15 cellular contexts compared by ENCODE assay signal in genomic region chr2:57981369-57981768, GRCh38.
DNase-seq lines count a peak whose midpoint lies in the region; ATAC-seq, FAIRE-seq and TF ChIP-seq lines count a peak whose summit lies in the region.
"Had no signal": no experiment of that assay in that cellular context is flagged by ENCODE, and none has a peak within 500 bp of the region (broad histone marks: within the 10 kb centered on the region; RNA-seq: fewer than 3 reads in every experiment).

No MANE protein-coding gene starts in this region.

- CTCF ChIA-PET in HCT116 (lab: Charles Lee) = no interaction called here

- H3K9me3 ChIP-seq in HCT116 (ENCODE audit: control insufficient read depth in 1 of 2, insufficient read depth in 1 of 2, low read depth in 1 of 2, low read length in 2 of 2) = no peaks in the 10 kb centered on the region
- H3K9me3 ChIP-seq: transverse colon had no signal

- no peaks in the 10 kb centered on the region for H3K9me2 ChIP-seq in HCT116 (ENCODE audit: insufficient read depth)

- no peaks in the 10 kb centered on the region for H3K79me2 ChIP-seq in HCT116 (ENCODE audit: insufficient read depth, low read length)

- ATAC-seq in HCT116 (no peak), HG03520 (IDR thresholded peaks at IDR 0.05; ENCODE audit: unreplicated experiment) (no peak)

- RAD21 ChIA-PET in HCT116 (lab: Charles Lee; ENCODE audit: low non-redundant PET in 1 of 2, low total read pairs in 2 of 2, uncharacterized antibody in 2 of 2, unreplicated experiment in 2 of 2) = no interaction called here

- TF ChIP-seq CTCF in HCT116 (IDR thresholded peaks at IDR 0.05 in 2 of 3, conservative IDR thresholded peaks at IDR 0.05 in 1 of 3; ENCODE audit: borderline replicate concordance in 1 of 3, insufficient read depth in 1 of 3, low read depth in 2 of 3, low read length in 2 of 3) (no peak), astrocyte of the cerebellum (IDR thresholded peaks at IDR 0.05; ENCODE audit: low read depth, low read length, missing control alignments) (no peak)

- no peak overlapping the region for H2AFZ ChIP-seq in HCT116 (ENCODE audit: low read depth, low read length, poor library complexity, severe bottlenecking)

- POLR2A ChIA-PET in HCT116 (lab: Charles Lee) = no interaction called here

- H3K4me1 ChIP-seq in HCT116 (ENCODE audit: control insufficient read depth in 1 of 2, insufficient read depth in 2 of 2, low read length in 2 of 2) = no peaks in the 10 kb centered on the region; a peak in 1 of 4 replicates
- H3K4me1 ChIP-seq: transverse colon had no signal

- peak; percentile 6 for DNase-seq in ACHN
- no peak for DNase-seq in HCT116 (ENCODE audit: low read depth, low spot score)
- DNase-seq in astrocyte of the cerebellum (ENCODE audit: low read depth) = peak; percentile 94
- DNase-seq in inferior parietal cortex (ENCODE audit: extremely low spot score) = peak; percentile 28
- DNase-seq in GM12892 (ENCODE audit: insufficient read length) = no peak
- DNase-seq in HPDE6-E6E7 (ENCODE audit: extremely low spot score) = no peak
- DNase-seq in NCI-H524 treated with DMSO at 0.1 percent for 48 hours (lab: John Stamatoyannopoulos, UW) = no peak
- DNase-seq: activated B cell treated with CpG ODN at 0.5 μM for 24 hours; GF-D8; KG1; NCI-H1930; NK-92 treated with Interleukin-12 subunit alpha and Interleukin-12 subunit beta, amount 100 ng/mL, for 24 hours; transverse colon had no signal

- BruUV-seq in HCT116 (replicated peaks; lab: Mats Ljungman, UMichigan) = no TSS peak

- in situ Hi-C loops in ACHN (cut with HindIII; ENCODE audit: low pct_ligation_motif_present, low pct_unique_long_range_greater_than_20kb, low sequenced_read_pairs) (no loop called here), astrocyte of the cerebellum (cut with HindIII; ENCODE audit: low sequenced_read_pairs) (no loop called here)

- TF ChIP-seq POLR2A in HCT116 (IDR thresholded peaks at IDR 0.05; ENCODE audit: borderline replicate concordance, extremely low read depth, insufficient read depth, insufficient read length) = no peak
- TF ChIP-seq POLR2A in GM12892 (IDR thresholded peaks at IDR 0.05; ENCODE audit: low read depth, low read length) = no peak

- intact Hi-C loops in HCT116 (cut with micrococcal nuclease) = no loop called here

- H3K4me2 ChIP-seq in HCT116 (ENCODE audit: low read length) = no peak overlapping the region

- no peaks in the 10 kb centered on the region for H3K27me3 ChIP-seq in HCT116 (ENCODE audit: insufficient read depth, low read length)
- H3K27me3 ChIP-seq: transverse colon had no signal

- no peaks in the 10 kb centered on the region for H3K36me3 ChIP-seq in HCT116 (ENCODE audit: control insufficient read depth in 1 of 2, insufficient read depth in 2 of 2, low read length in 2 of 2)
- H3K36me3 ChIP-seq: transverse colon had no signal

- H4K20me1 ChIP-seq in HCT116 (ENCODE audit: insufficient read depth) = no peaks in the 10 kb centered on the region

- H3K4me3 ChIP-seq in HCT116 (replicated peaks in 1 of 2; ENCODE audit: low read depth in 1 of 2, low read length in 2 of 2) (no peak overlapping the region), astrocyte of the cerebellum (ENCODE audit: low read depth, low read length) (no peak overlapping the region)
- H3K4me3 ChIP-seq: SK-N-MC, transverse colon had no signal

- no peak for TF ChIP-seq RAD21 in HCT116 (IDR thresholded peaks at IDR 0.05; ENCODE audit: low read depth)

- no peak for FAIRE-seq in GM12892 (lab: Jason Lieb, UNC)

- H3K9ac ChIP-seq in HCT116 (ENCODE audit: low read length) = no peak overlapping the region

- no peak overlapping the region for H3K27ac ChIP-seq in HCT116 (ENCODE audit: low read depth, low read length)
- H3K27ac ChIP-seq: SK-N-MC, transverse colon had no signal

TF ChIP-seq in HCT116, 20 proteins besides CTCF, POLR2A, EP300 and RAD21:
- TF ChIP-seq POLR2AphosphoS5 (IDR thresholded peaks at IDR 0.05; ENCODE audit: low read depth, low read length) (no peak), FOSL1 (IDR thresholded peaks at IDR 0.05; ENCODE audit: low read depth) (0 out of 2 replicates have a peak, but pooled peaks have one; percentile 10)

Comparison
In these comparisons a context has a peak if more than half of its experiments do, and no peak if none do; other contexts are left out.
1. DNase-seq: peak in ACHN (single experiment), astrocyte of the cerebellum (single experiment) and inferior parietal cortex (single experiment); none in HCT116 (single experiment), GM12892 (single experiment), HPDE6-E6E7 (single experiment) and NCI-H524 treated with DMSO at 0.1 percent for 48 hours (single experiment).